Comparison of ENCODE assay signal across 1 cellular context in genomic region chr18:74836296-74837139, GRCh38.
TF ChIP-seq lines count a peak whose summit lies in the region.

No MANE protein-coding gene starts in this region.

TF ChIP-seq in HepG2, 621 proteins besides CTCF, POLR2A, EP300 and RAD21 (continued from another document and continues in another):
- TF ChIP-seq, protein P1, sequence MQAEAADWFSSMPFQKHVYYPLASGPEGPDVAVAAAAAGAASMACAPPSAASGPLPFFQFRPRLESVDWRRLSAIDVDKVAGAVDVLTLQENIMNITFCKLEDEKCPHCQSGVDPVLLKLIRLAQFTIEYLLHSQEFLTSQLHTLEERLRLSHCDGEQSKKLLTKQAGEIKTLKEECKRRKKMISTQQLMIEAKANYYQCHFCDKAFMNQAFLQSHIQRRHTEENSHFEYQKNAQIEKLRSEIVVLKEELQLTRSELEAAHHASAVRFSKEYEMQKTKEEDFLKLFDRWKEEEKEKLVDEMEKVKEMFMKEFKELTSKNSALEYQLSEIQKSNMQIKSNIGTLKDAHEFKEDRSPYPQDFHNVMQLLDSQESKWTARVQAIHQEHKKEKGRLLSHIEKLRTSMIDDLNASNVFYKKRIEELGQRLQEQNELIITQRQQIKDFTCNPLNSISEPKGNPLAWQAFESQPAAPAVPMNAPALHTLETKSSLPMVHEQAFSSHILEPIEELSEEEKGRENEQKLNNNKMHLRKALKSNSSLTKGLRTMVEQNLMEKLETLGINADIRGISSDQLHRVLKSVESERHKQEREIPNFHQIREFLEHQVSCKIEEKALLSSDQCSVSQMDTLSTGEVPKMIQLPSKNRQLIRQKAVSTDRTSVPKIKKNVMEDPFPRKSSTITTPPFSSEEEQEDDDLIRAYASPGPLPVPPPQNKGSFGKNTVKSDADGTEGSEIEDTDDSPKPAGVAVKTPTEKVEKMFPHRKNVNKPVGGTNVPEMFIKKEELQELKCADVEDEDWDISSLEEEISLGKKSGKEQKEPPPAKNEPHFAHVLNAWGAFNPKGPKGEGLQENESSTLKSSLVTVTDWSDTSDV (CRISPR knock-in tag; IDR thresholded peaks at IDR 0.05) = no peak
- TF ChIP-seq SSRP1 (CRISPR knock-in tag; IDR thresholded peaks at IDR 0.05) (no peak), MED13 (CRISPR knock-in tag; IDR thresholded peaks at IDR 0.05) (no peak), ELF1 (CRISPR knock-in tag; IDR thresholded peaks at IDR 0.05) (no peak), ZNF3 (CRISPR knock-in tag; IDR thresholded peaks at IDR 0.05) (no peak), STAT5B (CRISPR knock-in tag; IDR thresholded peaks at IDR 0.05) (no peak), ZNF569 (CRISPR knock-in tag; IDR thresholded peaks at IDR 0.05; ENCODE audit: borderline replicate concordance) (no peak), ZNF382 (CRISPR knock-in tag; IDR thresholded peaks at IDR 0.05; ENCODE audit: borderline replicate concordance) (no peak), ZNF576 (CRISPR knock-in tag; IDR thresholded peaks at IDR 0.05) (no peak), PAWR (CRISPR knock-in tag; IDR thresholded peaks at IDR 0.05; ENCODE audit: borderline replicate concordance) (no peak), SOX5 (CRISPR knock-in tag; IDR thresholded peaks at IDR 0.05; ENCODE audit: borderline replicate concordance) (no peak), RBM22 (optimal IDR thresholded peaks at IDR 0.05; ENCODE audit: low read length) (no peak), ZNF850 (CRISPR knock-in tag; conservative IDR thresholded peaks at IDR 0.05) (no peak), ZBTB42 (CRISPR knock-in tag; IDR thresholded peaks at IDR 0.05) (no peak), MZF1 (CRISPR knock-in tag; IDR thresholded peaks at IDR 0.05; ENCODE audit: borderline replicate concordance) (peak; percentile 69; the same call in 1 of the 2 replicates), BORCS8-MEF2B (CRISPR knock-in tag; IDR thresholded peaks at IDR 0.05) (no peak), JUN (CRISPR knock-in tag; IDR thresholded peaks at IDR 0.05) (no peak), FOXJ3 (CRISPR knock-in tag; IDR thresholded peaks at IDR 0.05; ENCODE audit: borderline replicate concordance) (no peak), FOXP1 (IDR thresholded peaks at IDR 0.05) (no peak), FOXP1 (CRISPR knock-in tag; IDR thresholded peaks at IDR 0.05) (peak; percentile 36; the same call in 1 of the 2 replicates), ZMAT3 (CRISPR knock-in tag; conservative IDR thresholded peaks at IDR 0.05) (no peak), KDM6A (CRISPR knock-in tag; IDR thresholded peaks at IDR 0.05; ENCODE audit: low read depth) (no peak), XRCC5 (optimal IDR thresholded peaks at IDR 0.05; ENCODE audit: low read length) (no peak), ZNF251 (CRISPR knock-in tag; IDR thresholded peaks at IDR 0.05) (no peak), ZEB1 (IDR thresholded peaks at IDR 0.05; ENCODE audit: insufficient replicate concordance, low read depth) (no peak), TERF1 (CRISPR knock-in tag; IDR thresholded peaks at IDR 0.05) (no peak), MLLT10 (CRISPR knock-in tag; IDR thresholded peaks at IDR 0.05) (no peak), TAF15 (IDR thresholded peaks at IDR 0.05; ENCODE audit: low read depth, low read length, poor library complexity, severe bottlenecking) (no peak), ZNF788 (CRISPR knock-in tag; IDR thresholded peaks at IDR 0.05; ENCODE audit: borderline replicate concordance) (0 out of 2 replicates have a peak, but pooled peaks have one; percentile 35), ZMYM2 (CRISPR knock-in tag; IDR thresholded peaks at IDR 0.05) (no peak), KLF6 (CRISPR knock-in tag; IDR thresholded peaks at IDR 0.05) (no peak), ZNF564 (CRISPR knock-in tag; IDR thresholded peaks at IDR 0.05) (no peak), NONO (IDR thresholded peaks at IDR 0.05) (no peak), NONO (CRISPR knock-in tag; conservative IDR thresholded peaks at IDR 0.05) (no peak), ATF7-NPFF (CRISPR knock-in tag; IDR thresholded peaks at IDR 0.05; ENCODE audit: low read depth) (no peak), ZNF232 (CRISPR knock-in tag; IDR thresholded peaks at IDR 0.05; ENCODE audit: borderline replicate concordance) (no peak), FOXM1 (CRISPR knock-in tag; IDR thresholded peaks at IDR 0.05) (no peak), FOXK2 (IDR thresholded peaks at IDR 0.05) (no peak), HOMEZ (CRISPR knock-in tag; IDR thresholded peaks at IDR 0.05; ENCODE audit: low read depth) (no peak), ZNF350 (CRISPR knock-in tag; IDR thresholded peaks at IDR 0.05; ENCODE audit: borderline replicate concordance, low read depth) (no peak), CCAR2 (optimal IDR thresholded peaks at IDR 0.05; ENCODE audit: low read depth, low read length) (no peak), HMG20B (CRISPR knock-in tag; conservative IDR thresholded peaks at IDR 0.05) (no peak), MIER3 (CRISPR knock-in tag; IDR thresholded peaks at IDR 0.05; ENCODE audit: borderline replicate concordance) (no peak), GPN1 (CRISPR knock-in tag; IDR thresholded peaks at IDR 0.05; ENCODE audit: borderline replicate concordance) (no peak), HOXA7 (CRISPR knock-in tag; IDR thresholded peaks at IDR 0.05) (no peak), ZZZ3 (CRISPR knock-in tag; IDR thresholded peaks at IDR 0.05; ENCODE audit: borderline replicate concordance) (no peak), CC2D1A (CRISPR knock-in tag; IDR thresholded peaks at IDR 0.05) (no peak), SIN3A (IDR thresholded peaks at IDR 0.05; ENCODE audit: borderline replicate concordance, low read depth, low read length) (no peak), MIXL1 (CRISPR knock-in tag; IDR thresholded peaks at IDR 0.05) (0 out of 2 replicates have a peak, but pooled peaks have one; percentile 30), ERF (CRISPR knock-in tag; IDR thresholded peaks at IDR 0.05) (no peak), ZNF337 (CRISPR knock-in tag; IDR thresholded peaks at IDR 0.05; ENCODE audit: borderline replicate concordance, low read depth) (no peak), HMGXB3 (CRISPR knock-in tag; IDR thresholded peaks at IDR 0.05; ENCODE audit: borderline replicate concordance) (no peak), PHF20 (CRISPR knock-in tag; IDR thresholded peaks at IDR 0.05) (peak; percentile 32; the same call in 1 of the 2 replicates), MEIS2 (CRISPR knock-in tag; IDR thresholded peaks at IDR 0.05) (no peak), ISX (CRISPR knock-in tag; conservative IDR thresholded peaks at IDR 0.05) (no peak)
- TF ChIP-seq, protein P2, sequence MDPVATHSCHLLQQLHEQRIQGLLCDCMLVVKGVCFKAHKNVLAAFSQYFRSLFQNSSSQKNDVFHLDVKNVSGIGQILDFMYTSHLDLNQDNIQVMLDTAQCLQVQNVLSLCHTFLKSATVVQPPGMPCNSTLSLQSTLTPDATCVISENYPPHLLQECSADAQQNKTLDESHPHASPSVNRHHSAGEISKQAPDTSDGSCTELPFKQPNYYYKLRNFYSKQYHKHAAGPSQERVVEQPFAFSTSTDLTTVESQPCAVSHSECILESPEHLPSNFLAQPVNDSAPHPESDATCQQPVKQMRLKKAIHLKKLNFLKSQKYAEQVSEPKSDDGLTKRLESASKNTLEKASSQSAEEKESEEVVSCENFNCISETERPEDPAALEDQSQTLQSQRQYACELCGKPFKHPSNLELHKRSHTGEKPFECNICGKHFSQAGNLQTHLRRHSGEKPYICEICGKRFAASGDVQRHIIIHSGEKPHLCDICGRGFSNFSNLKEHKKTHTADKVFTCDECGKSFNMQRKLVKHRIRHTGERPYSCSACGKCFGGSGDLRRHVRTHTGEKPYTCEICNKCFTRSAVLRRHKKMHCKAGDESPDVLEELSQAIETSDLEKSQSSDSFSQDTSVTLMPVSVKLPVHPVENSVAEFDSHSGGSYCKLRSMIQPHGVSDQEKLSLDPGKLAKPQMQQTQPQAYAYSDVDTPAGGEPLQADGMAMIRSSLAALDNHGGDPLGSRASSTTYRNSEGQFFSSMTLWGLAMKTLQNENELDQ (CRISPR knock-in tag; IDR thresholded peaks at IDR 0.05; ENCODE audit: borderline replicate concordance) = no peak
- TF ChIP-seq, protein P3, sequence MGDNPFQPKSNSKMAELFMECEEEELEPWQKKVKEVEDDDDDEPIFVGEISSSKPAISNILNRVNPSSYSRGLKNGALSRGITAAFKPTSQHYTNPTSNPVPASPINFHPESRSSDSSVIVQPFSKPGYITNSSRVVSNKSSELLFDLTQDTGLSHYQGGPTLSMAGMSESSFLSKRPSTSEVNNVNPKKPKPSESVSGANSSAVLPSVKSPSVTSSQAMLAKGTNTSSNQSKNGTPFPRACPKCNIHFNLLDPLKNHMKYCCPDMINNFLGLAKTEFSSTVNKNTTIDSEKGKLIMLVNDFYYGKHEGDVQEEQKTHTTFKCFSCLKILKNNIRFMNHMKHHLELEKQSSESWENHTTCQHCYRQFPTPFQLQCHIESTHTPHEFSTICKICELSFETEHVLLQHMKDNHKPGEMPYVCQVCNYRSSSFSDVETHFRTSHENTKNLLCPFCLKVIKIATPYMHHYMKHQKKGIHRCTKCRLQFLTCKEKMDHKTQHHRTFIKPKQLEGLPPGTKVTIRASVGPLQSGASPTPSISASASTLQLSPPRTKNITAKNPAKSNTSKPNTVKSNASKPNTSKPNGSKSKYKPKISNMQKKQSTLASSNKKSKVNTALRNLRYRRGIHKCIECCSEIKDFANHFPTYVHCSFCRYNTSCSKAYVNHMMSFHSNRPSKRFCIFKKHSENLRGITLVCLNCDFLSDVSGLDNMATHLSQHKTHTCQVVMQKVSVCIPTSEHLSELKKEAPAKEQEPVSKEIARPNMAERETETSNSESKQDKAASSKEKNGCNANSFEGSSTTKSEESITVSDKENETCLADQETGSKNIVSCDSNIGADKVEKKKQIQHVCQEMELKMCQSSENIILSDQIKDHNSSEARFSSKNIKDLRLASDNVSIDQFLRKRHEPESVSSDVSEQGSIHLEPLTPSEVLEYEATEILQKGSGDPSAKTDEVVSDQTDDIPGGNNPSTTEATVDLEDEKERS (CRISPR knock-in tag; IDR thresholded peaks at IDR 0.05) = no peak
- TF ChIP-seq, protein P4, sequence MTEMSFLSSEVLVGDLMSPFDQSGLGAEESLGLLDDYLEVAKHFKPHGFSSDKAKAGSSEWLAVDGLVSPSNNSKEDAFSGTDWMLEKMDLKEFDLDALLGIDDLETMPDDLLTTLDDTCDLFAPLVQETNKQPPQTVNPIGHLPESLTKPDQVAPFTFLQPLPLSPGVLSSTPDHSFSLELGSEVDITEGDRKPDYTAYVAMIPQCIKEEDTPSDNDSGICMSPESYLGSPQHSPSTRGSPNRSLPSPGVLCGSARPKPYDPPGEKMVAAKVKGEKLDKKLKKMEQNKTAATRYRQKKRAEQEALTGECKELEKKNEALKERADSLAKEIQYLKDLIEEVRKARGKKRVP (CRISPR knock-in tag; IDR thresholded peaks at IDR 0.05) = no peak
